ENCODE assay signal across 24 cellular contexts in the genomic region with DNA sequence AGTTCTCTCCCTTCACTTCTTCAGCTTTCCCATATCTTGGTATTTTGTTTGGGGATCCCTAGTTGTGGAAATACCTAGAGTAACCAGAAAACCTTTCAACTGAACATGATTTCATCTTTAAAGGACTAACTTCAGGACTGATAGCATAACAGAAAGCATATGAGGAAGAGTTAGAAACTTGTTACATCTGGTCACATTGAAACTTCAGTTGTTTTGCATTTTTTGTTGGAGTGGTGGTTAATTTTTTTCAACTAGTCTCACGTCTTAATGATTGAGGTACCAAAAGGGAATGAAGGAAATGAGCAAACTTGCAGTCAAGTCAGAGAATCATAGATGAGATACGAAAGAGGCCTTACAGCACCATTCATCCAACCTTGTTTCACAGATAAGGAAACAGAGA. TPM values are rescaled to one million over a fixed set of nuclear protein-coding genes. Genes with fewer than 3 reads are reported as not detected.
DNase-seq lines count a peak whose midpoint lies in the region; ATAC-seq, FAIRE-seq and TF ChIP-seq lines count a peak whose summit lies in the region.
"Had no signal": no experiment of that assay in that cellular context is flagged by ENCODE, and none has a peak within 500 bp of the region (broad histone marks: within the 10 kb centered on the region; RNA-seq: fewer than 3 reads in every experiment).

No MANE protein-coding gene starts in this region.

- H3K9me3 Mint-ChIP-seq in WTC11 (no peaks in the 10 kb centered on the region), progenitor cell of endocrine pancreas (ENCODE audit: low read depth) (no peaks in the 10 kb centered on the region), CD14-positive monocyte (no peaks in the 10 kb centered on the region)
- H3K9me3 Mint-ChIP-seq: CD4-positive, alpha-beta T cell; CD8-positive, alpha-beta memory T cell; GM23338; H9 had no signal

- H4K20me1 ChIP-seq in HepG2 (ENCODE audit: insufficient read depth, low read length): no peaks in the 10 kb centered on the region
- H4K20me1 ChIP-seq: BLaER1 had no signal

- no peak for TF ChIP-seq RAD21 in liver (IDR thresholded peaks at IDR 0.05)
- no peak for TF ChIP-seq RAD21 in HepG2 (CRISPR knock-in tag; IDR thresholded peaks at IDR 0.05)

- H3K4me3 Mint-ChIP-seq in WTC11: no peak overlapping the region
- no peak overlapping the region for H3K4me3 Mint-ChIP-seq in progenitor cell of endocrine pancreas (ENCODE audit: low read depth)
- no peak overlapping the region for H3K4me3 Mint-ChIP-seq in CD14-positive monocyte
- H3K4me3 Mint-ChIP-seq: B cell; CD4-positive, alpha-beta T cell; GM23338; H9 had no signal

- ATAC-seq in HepG2 (no peak), GM19324 (IDR thresholded peaks at IDR 0.05; ENCODE audit: low FRiP score, unreplicated experiment) (peak; percentile 45), WTC11 (no peak)
- ATAC-seq: GM23338, HCT116 had no signal

- TF ChIP-seq CTCF in liver (IDR thresholded peaks at IDR 0.05; ENCODE audit: low read depth, low read length, missing input control) (no peak), HepG2 (CRISPR knock-in tag; IDR thresholded peaks at IDR 0.05) (no peak), WTC11 (IDR thresholded peaks at IDR 0.05) (no peak), vagina (IDR thresholded peaks at IDR 0.05) (no peak), GM10266 (IDR thresholded peaks at IDR 0.05; ENCODE audit: control insufficient read depth, insufficient read depth, low read depth, missing control alignments) (no peak), progenitor cell of endocrine pancreas (IDR thresholded peaks at IDR 0.05; ENCODE audit: unreplicated experiment) (no peak), CD14-positive monocyte (IDR thresholded peaks at IDR 0.05) (no peak)

- no peaks in the 10 kb centered on the region; the same call in 1 of the 2 replicates for H3K4me1 Mint-ChIP-seq in WTC11
- H3K4me1 Mint-ChIP-seq in progenitor cell of endocrine pancreas (ENCODE audit: low read depth): peaks cover 9% of the 10 kb centered on the region
- peaks cover 19% of the 10 kb centered on the region for H3K4me1 Mint-ChIP-seq in CD14-positive monocyte
- H3K4me1 Mint-ChIP-seq: B cell, H9 had no signal

- peak overlapping the region; percentile 89 to 95 for H3K27ac ChIP-seq in liver (ENCODE audit: low read depth in 1 of 2, low read length in 2 of 2)
- no peak overlapping the region for H3K27ac ChIP-seq in HepG2 (ENCODE audit: extremely low read length, insufficient read depth, low read length)
- H3K27ac ChIP-seq in vagina: no peak overlapping the region
- H3K27ac ChIP-seq: 22Rv1, BLaER1, C4-2B had no signal

- TF ChIP-seq POLR2A in HepG2 (IDR thresholded peaks at IDR 0.05; ENCODE audit: insufficient read depth in 1 of 2, low read depth in 2 of 2, low read length in 2 of 2): no peak
- TF ChIP-seq POLR2A in vagina (IDR thresholded peaks at IDR 0.05): no peak

- H3K4me2 ChIP-seq in HepG2 (ENCODE audit: low read depth, low read length): no peak overlapping the region
- H3K4me2 ChIP-seq: BLaER1, GM23338 had no signal

- WGBS in liver: 92% methylated on average over 2 of the region's 2 CpGs
- WGBS in HepG2 (ENCODE audit: low lambda C conversion rate): 94% methylated on average over 2 of the region's 2 CpGs

- DNase-seq in HepG2 (ENCODE audit: low spot score): no peak
- no peak for DNase-seq in WTC11 (ENCODE audit: low spot score)
- no peak for DNase-seq in vagina (ENCODE audit: extremely low spot score in 2 of 2)
- no peak for DNase-seq in GM10266 (ENCODE audit: extremely low spot score)
- no peak for DNase-seq in progenitor cell of endocrine pancreas (ENCODE audit: low spot score, unreplicated experiment)
- no peak for DNase-seq in CD14-positive monocyte (ENCODE audit: low spot score)
- DNase-seq: CD4-positive, alpha-beta T cell; CD8-positive, alpha-beta memory T cell; DMS 273 treated with DMSO at 0.1 percent for 48 hours; DMS79; EL; GDM1; H9 had no signal

- intact Hi-C loops in HepG2 (cut with micrococcal nuclease; ENCODE audit: unreplicated experiment) (no loop called here), vagina (cut with DNase I) (no loop called here), CD14-positive monocyte (cut with micrococcal nuclease) (no loop called here)

- H3K27ac Mint-ChIP-seq in WTC11 (0 out of 2 replicates have a peak overlapping the region, but pooled peaks have one; percentile 12), progenitor cell of endocrine pancreas (no peak overlapping the region), CD14-positive monocyte (no peak overlapping the region)
- H3K27ac Mint-ChIP-seq: B cell; CD4-positive, alpha-beta T cell; GM23338; H9 had no signal

- H3K36me3 ChIP-seq in liver (ENCODE audit: control insufficient read depth in 4 of 4, insufficient read depth in 3 of 4, low read depth in 1 of 4, low read length in 3 of 4) (no peaks in the 10 kb centered on the region), HepG2 (replicated peaks in 1 of 2; ENCODE audit: control insufficient read depth in 1 of 2, insufficient read depth in 2 of 2, low read length in 2 of 2) (no peaks in the 10 kb centered on the region), vagina (no peaks in the 10 kb centered on the region)
- H3K36me3 ChIP-seq: BLaER1 had no signal

- H3K27me3 Mint-ChIP-seq in WTC11 (ENCODE audit: low read depth) (no peaks in the 10 kb centered on the region), progenitor cell of endocrine pancreas (no peaks in the 10 kb centered on the region), CD14-positive monocyte (ENCODE audit: low read depth in 3 of 3) (no peaks in the 10 kb centered on the region)
- H3K27me3 Mint-ChIP-seq: B cell; CD4-positive, alpha-beta T cell; CD8-positive, alpha-beta memory T cell had no signal

- no peak overlapping the region for H2AFZ ChIP-seq in HepG2 (ENCODE audit: low read length)
- H2AFZ ChIP-seq: GM23338 had no signal

- H3K79me2 ChIP-seq in HepG2 (ENCODE audit: insufficient read depth, low read length): no peaks in the 10 kb centered on the region

- TF ChIP-seq EP300 in HepG2 (IDR thresholded peaks at IDR 0.05; ENCODE audit: low read depth in 2 of 2, low read length in 2 of 2): no peak
- TF ChIP-seq EP300 in HepG2 (CRISPR knock-in tag; IDR thresholded peaks at IDR 0.05; ENCODE audit: borderline replicate concordance): no peak

- H3K36me3 Mint-ChIP-seq in WTC11: no peaks in the 10 kb centered on the region
- H3K36me3 Mint-ChIP-seq in progenitor cell of endocrine pancreas (ENCODE audit: insufficient read depth): peaks cover 3% of the 10 kb centered on the region
- H3K36me3 Mint-ChIP-seq in CD14-positive monocyte: peaks cover 12 to 18% of the 10 kb centered on the region in 2 donors

- CTCF ChIA-PET in HepG2 (lab: Yijun Ruan, JAX; ENCODE audit: low intra/inter-chr PET ratio, low total read pairs) (no interaction called here), WTC11 (lab: Charles Lee) (interaction anchor here (2.1 kb wide), 1 partner anchor 45 kb away, joined by 6 read pairs; no protein-coding TSS in a partner anchor)

- peaks cover 7 to 60% (median 49%) of the 10 kb centered on the region in 4 donors for H3K4me1 ChIP-seq in liver (ENCODE audit: control insufficient read depth in 4 of 4, insufficient read depth in 4 of 4, low read length in 3 of 4)
- H3K4me1 ChIP-seq in HepG2 (ENCODE audit: insufficient read depth, low read length): peaks cover 40% of the 10 kb centered on the region
- H3K4me1 ChIP-seq in vagina: no peaks in the 10 kb centered on the region
- H3K4me1 ChIP-seq: BLaER1 had no signal

- BruUV-seq in HepG2 (replicated peaks; lab: Mats Ljungman, UMichigan): no TSS peak

- no peak for FAIRE-seq in HepG2 (lab: Jason Lieb, UNC)
- FAIRE-seq: A204.1, D721Med, GM19239 had no signal

- H3K9ac ChIP-seq in liver (ENCODE audit: low read depth in 1 of 2, low read length in 2 of 2) (no peak overlapping the region), HepG2 (ENCODE audit: insufficient read depth, low read depth, low read length) (no peak overlapping the region)
- H3K9ac ChIP-seq: BLaER1 had no signal

- POLR2A ChIA-PET in HepG2 (lab: Yijun Ruan, JAX) (no interaction called here), WTC11 (lab: Charles Lee) (no interaction called here)

- no peaks in the 10 kb centered on the region for H3K9me3 ChIP-seq in liver (ENCODE audit: control insufficient read depth in 4 of 4, low read length in 3 of 4)
- H3K9me3 ChIP-seq in HepG2 (ENCODE audit: low read length): no peaks in the 10 kb centered on the region
- H3K9me3 ChIP-seq in vagina: no peaks in the 10 kb centered on the region
- H3K9me3 ChIP-seq: BLaER1 had no signal

- H3K4me3 ChIP-seq in liver (ENCODE audit: low read depth in 1 of 3, low read length in 3 of 3) (no peak overlapping the region), HepG2 (replicated peaks in 1 of 3; ENCODE audit: insufficient read depth in 1 of 3, low read depth in 2 of 3, low read length in 3 of 3) (no peak overlapping the region), vagina (no peak overlapping the region)
- H3K4me3 ChIP-seq: BLaER1, GM23338 had no signal

- no peaks in the 10 kb centered on the region for H3K27me3 ChIP-seq in liver (ENCODE audit: control insufficient read depth in 4 of 4, insufficient read depth in 4 of 4, low read length in 3 of 4)
- no peaks in the 10 kb centered on the region for H3K27me3 ChIP-seq in HepG2 (ENCODE audit: control insufficient read depth in 1 of 2, insufficient read depth in 2 of 2, low read length in 2 of 2)
- no peaks in the 10 kb centered on the region for H3K27me3 ChIP-seq in vagina
- H3K27me3 ChIP-seq: BLaER1 had no signal

- in situ Hi-C loops in HepG2 (cut with HindIII; ENCODE audit: extremely low pct_ligation_motif_present, low pct_unique_long_range_greater_than_20kb): no loop called here

RNA-seq across cellular contexts. Expression of gene TANGO6, which starts 49.6 kb away (rescaled TPM):
- total RNA-seq in liver: 10 to 100 TPM; 11.3 to 40.6 TPM
- polyA plus RNA-seq in liver: 1 to 10 TPM; 6.8 to 9.6 TPM
- total RNA-seq in HepG2 (2016; rRNA removed; fragmentation: Illumina TruSeq; extraction: Trizol): 13.3 and 15.3 TPM in 2 replicates
- total RNA-seq in HepG2 (2016; cell fraction: cytosol; rRNA removed; fragmentation: Illumina TruSeq; extraction: Trizol; ENCODE audit: low read depth): 14.8 and 17.2 TPM in 2 replicates
- 13.7 and 14.2 TPM in 2 replicates for total RNA-seq in HepG2 (2016; cell fraction: insoluble cytoplasmic fraction; rRNA removed; fragmentation: Illumina TruSeq; extraction: Trizol)
- 9.3 and 11.0 TPM in 2 replicates for total RNA-seq in HepG2 (2016; cell fraction: membrane; rRNA removed; fragmentation: Illumina TruSeq; extraction: Trizol)
- 16.2 and 19.2 TPM in 2 replicates for total RNA-seq in HepG2 (2016; cell fraction: nucleus; rRNA removed; fragmentation: Illumina TruSeq; extraction: Trizol)
- polyA plus RNA-seq in HepG2 (2011; rRNA removed): 6.6 and 7.2 TPM in 2 replicates
- 4.1 and 5.0 TPM in 2 replicates for polyA plus RNA-seq in HepG2 (2011; cell fraction: cytosol; rRNA removed)
- polyA plus RNA-seq in HepG2 (2011; cell fraction: nucleus; rRNA removed): 5.8 and 10.1 TPM in 2 replicates
- polyA plus RNA-seq in HepG2 (2012): 5.7 and 6.7 TPM in 2 replicates
- 0.63 and 0.68 TPM in 2 replicates for polyA plus RNA-seq in HepG2 (2016; cell fraction: cytosol; fragmentation: Illumina TruSeq; extraction: Trizol; ENCODE audit: low read depth)
- polyA plus RNA-seq in HepG2 (2016; cell fraction: insoluble cytoplasmic fraction; fragmentation: Illumina TruSeq; extraction: Trizol; ENCODE audit: low read depth): 7.7 and 7.8 TPM in 2 replicates
- polyA plus RNA-seq in HepG2 (2016; cell fraction: membrane; fragmentation: Illumina TruSeq; extraction: Trizol; ENCODE audit: low read depth): 1.3 and 1.7 TPM in 2 replicates
- polyA plus RNA-seq in HepG2 (2016; cell fraction: nucleus; fragmentation: Illumina TruSeq; extraction: Trizol; ENCODE audit: insufficient read depth, low read depth): 6.0 and 6.4 TPM in 2 replicates
- polyA minus RNA-seq in HepG2 (2011; rRNA and poly(A)+ RNA removed; ENCODE audit: low replicate concordance): 85.5 and 144 TPM in 2 replicates
- polyA minus RNA-seq in HepG2 (2011; cell fraction: cytosol; rRNA and poly(A)+ RNA removed): 17.1 and 17.6 TPM in 2 replicates
- polyA minus RNA-seq in HepG2 (2011; cell fraction: nucleus; rRNA and poly(A)+ RNA removed): 40.7 and 56.8 TPM in 2 replicates
- total RNA-seq in WTC11 (2021): 12.0 to 15.6 TPM (median 12.6 TPM) in 3 replicates
- total RNA-seq in vagina: 21.9 TPM
- total RNA-seq in progenitor cell of endocrine pancreas: 14.1 and 14.8 TPM in 2 replicates
- polyA plus RNA-seq in CD14-positive monocyte: 1 to 10 TPM; 6.5 to 7.3 TPM

Comparison
In these comparisons a context has a peak if more than half of its experiments do, and no peak if none do; other contexts are left out.
1. H3K27ac ChIP-seq: peak in liver (2 of 2); none in HepG2 (single experiment) and vagina (single experiment).